Comparison of ENCODE assay signal across 8 cellular contexts in genomic region chr9:127418037-127418471, GRCh38. TPM values are rescaled to one million over a fixed set of nuclear protein-coding genes. Genes with fewer than 3 reads are reported as not detected.
DNase-seq lines count a peak whose midpoint lies in the region; ATAC-seq, FAIRE-seq and TF ChIP-seq lines count a peak whose summit lies in the region.

No MANE protein-coding gene starts in this region.

- no peak for FAIRE-seq in HTR-8/SVneo (lab: Jason Lieb, UNC)

- POLR2A ChIA-PET in CD8-positive, alpha-beta T cell (lab: Charles Lee), result no interaction called here

- peaks cover 4% of the 10 kb centered on the region for H3K4me1 Mint-ChIP-seq in CD8-positive, alpha-beta T cell (ENCODE audit: low read depth)

- no peaks in the 10 kb centered on the region for H3K36me3 ChIP-seq in CD8-positive, alpha-beta T cell (ENCODE audit: insufficient read depth, low read length)

- peak; percentile 24 for TF ChIP-seq CTCF in CD8-positive, alpha-beta T cell (IDR thresholded peaks at IDR 0.05)

- H3K36me3 Mint-ChIP-seq in CD8-positive, alpha-beta T cell, result no peaks in the 10 kb centered on the region

- H3K27ac Mint-ChIP-seq in CD8-positive, alpha-beta T cell, result no peak overlapping the region

- no peak overlapping the region for H3K4me3 Mint-ChIP-seq in CD8-positive, alpha-beta T cell

- CTCF ChIA-PET in CD8-positive, alpha-beta T cell (lab: Charles Lee), result interaction anchor here (0.6 to 1.9 kb wide), 3 partner anchors 106 to 954 kb away, joined by 3 to 9 read pairs (median 4); no protein-coding TSS in a partner anchor

- intact Hi-C loops in CD8-positive, alpha-beta T cell (cut with DNase I, micrococcal nuclease), result loop anchor here in 1 of 2 experiments (1.0 to 10.0 kb wide), 3 partner anchors 103 to 476 kb away; no protein-coding TSS in a partner anchor
- intact Hi-C loops in head of caudate nucleus (cut with DNase I), result no loop called here

- no peak overlapping the region for H3K4me3 ChIP-seq in CD8-positive, alpha-beta T cell (ENCODE audit: low read depth, low read length)

- no peaks in the 10 kb centered on the region for H3K9me3 Mint-ChIP-seq in CD8-positive, alpha-beta T cell

- H3K27ac ChIP-seq in CD8-positive, alpha-beta T cell (ENCODE audit: low read depth, low read length), result no peak overlapping the region

- ATAC-seq in CD8-positive, alpha-beta T cell, result peak; percentile 87

- peaks cover 26% of the 10 kb centered on the region for H3K27me3 Mint-ChIP-seq in CD8-positive, alpha-beta T cell (ENCODE audit: low read depth)

- peaks cover 6% of the 10 kb centered on the region for H3K4me1 ChIP-seq in CD8-positive, alpha-beta T cell (ENCODE audit: insufficient read depth, low read length)

- no peaks in the 10 kb centered on the region for H3K9me3 ChIP-seq in CD8-positive, alpha-beta T cell (ENCODE audit: low read length)

- peaks cover 2% of the 10 kb centered on the region for H3K27me3 ChIP-seq in CD8-positive, alpha-beta T cell (ENCODE audit: insufficient read depth, low read length)

- peak in 6 of 7 experiments; percentile 19 to 58 (median 44) for DNase-seq in CD8-positive, alpha-beta T cell
- peak; percentile 48 for DNase-seq in HTR-8/SVneo (ENCODE audit: insufficient read length, low spot score)
- peak; percentile 48 for DNase-seq in activated CD4-positive, alpha-beta T cell treated with anti-CD3 and anti-CD28 coated beads, Interleukin-2, amount 50 U/mL, for 1 hour
- DNase-seq in head of caudate nucleus, result peak in 22 of 42 donors; percentile 11 to 56 (median 36)
- peak; percentile 36 for DNase-seq in stimulated activated CD8-positive, alpha-beta memory T cell treated with anti-CD3 and anti-CD28 coated beads, Interleukin-4, amount 100 ng/mL, for 24 hours (ENCODE audit: low read depth)
- DNase-seq in DMS153 treated with DMSO at 0.1 percent for 48 hours (lab: John Stamatoyannopoulos, UW; ENCODE audit: unreplicated experiment), result no peak
- no peak for DNase-seq in inferior parietal cortex (ENCODE audit: extremely low spot score)
- no peak for DNase-seq in NCI-H1105 treated with DMSO at 0.1 percent for 48 hours (lab: John Stamatoyannopoulos, UW)

RNA-seq across cellular contexts. Expression of gene ZNF79, which starts 6.1 kb away (rescaled TPM):
- total RNA-seq in CD8-positive, alpha-beta T cell, result 1 to 10 TPM; 7.5 to 7.7 TPM

RNA-seq across cellular contexts. Expression of gene SLC2A8, which starts 21.1 kb away (rescaled TPM):
- 1 to 10 TPM; 3.6 to 3.9 TPM for total RNA-seq in CD8-positive, alpha-beta T cell

RNA-seq across cellular contexts. Expression of gene RPL12, which starts 33.2 kb away (rescaled TPM):
- total RNA-seq in CD8-positive, alpha-beta T cell, result 1,000 to 10,000 TPM; 1,908 to 1,959 TPM

RNA-seq across cellular contexts. Expression of gene LRSAM1, which starts 33.3 kb away (rescaled TPM):
- total RNA-seq in CD8-positive, alpha-beta T cell, result 10 to 100 TPM; 11.7 to 14.0 TPM

Comparison
In these comparisons a context has a peak if more than half of its experiments do, and no peak if none do; other contexts are left out.
1. DNase-seq: peak in CD8-positive, alpha-beta T cell (6 of 7), HTR-8/SVneo (single experiment), activated CD4-positive, alpha-beta T cell treated with anti-CD3 and anti-CD28 coated beads, Interleukin-2, amount 50 U/mL, for 1 hour (single experiment), head of caudate nucleus (22 of 42) and stimulated activated CD8-positive, alpha-beta memory T cell treated with anti-CD3 and anti-CD28 coated beads, Interleukin-4, amount 100 ng/mL, for 24 hours (single experiment); none in DMS153 treated with DMSO at 0.1 percent for 48 hours (single experiment), inferior parietal cortex (single experiment) and NCI-H1105 treated with DMSO at 0.1 percent for 48 hours (single experiment).